2 cellular contexts compared by ENCODE assay signal in the genomic region with DNA sequence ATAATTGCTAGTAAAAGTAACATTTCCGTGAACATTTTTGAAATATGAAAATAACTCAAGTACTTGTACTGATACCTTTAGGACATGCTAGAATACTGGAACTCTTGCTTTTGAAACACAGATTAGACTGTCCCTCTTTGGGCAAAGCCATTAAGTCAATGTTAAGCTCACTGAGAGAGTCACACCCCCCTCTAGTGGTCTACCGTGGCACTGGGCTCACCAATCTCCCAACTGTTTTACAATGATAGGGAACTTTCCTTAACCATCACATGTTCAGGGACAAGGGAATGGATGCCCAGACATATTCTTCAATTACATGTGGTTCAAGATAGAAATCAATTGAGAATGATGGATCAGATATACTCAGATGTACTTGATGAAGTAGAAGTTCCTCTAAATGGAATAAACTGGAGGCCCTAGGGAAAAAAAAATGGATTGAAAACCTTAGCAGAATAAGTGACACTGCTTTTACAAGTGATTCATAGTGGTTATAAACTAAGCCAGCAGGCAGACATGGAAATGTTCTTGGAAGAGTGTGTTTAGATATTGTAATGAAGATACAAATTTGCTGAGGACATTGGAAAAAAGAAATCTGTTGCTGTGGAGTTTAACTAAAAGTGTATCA.
A peak's percentile ranks its signal among the peaks of the same experiment; 100 is the strongest.
TF ChIP-seq lines count a peak whose summit lies in the region.

No MANE protein-coding gene starts in this region.

TF ChIP-seq in IMR-90, 13 proteins besides CTCF, POLR2A, EP300 and RAD21:
- no peak for TF ChIP-seq BHLHE40 (IDR thresholded peaks at IDR 0.05; ENCODE audit: low read depth, low read length)
- TF ChIP-seq SMC3 (IDR thresholded peaks at IDR 0.05; ENCODE audit: low read depth, low read length) = peak; percentile 43

TF ChIP-seq in SK-N-SH, 30 proteins besides CTCF, POLR2A, EP300 and RAD21:
- TF ChIP-seq SMC3 (IDR thresholded peaks at IDR 0.05; ENCODE audit: low read depth, low read length) (peak; percentile 54), ELF1 (IDR thresholded peaks at IDR 0.05) (no peak)
